In the genomic region with DNA sequence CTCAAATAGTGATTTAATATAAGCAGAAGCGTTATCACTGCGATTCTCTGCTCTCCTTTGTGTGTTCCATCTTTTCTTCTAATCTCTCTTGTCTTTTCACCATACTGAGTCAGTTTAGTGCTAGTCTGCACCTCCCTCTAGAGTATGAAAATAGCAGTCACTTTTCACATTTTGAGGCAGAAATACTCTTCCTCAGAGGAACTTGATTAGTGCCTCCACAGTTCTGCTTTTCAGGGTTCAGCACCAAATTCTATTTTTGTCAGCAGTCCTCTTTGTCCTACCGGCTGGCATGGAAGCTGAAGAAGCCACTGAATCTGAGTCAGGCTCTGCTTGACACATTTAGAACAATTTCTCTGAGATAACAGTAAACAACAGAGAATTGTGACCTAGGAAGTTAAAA, we compare ENCODE assay signal across 8 cellular contexts. TPM values are rescaled to one million over a fixed set of nuclear protein-coding genes. Genes with fewer than 3 reads are reported as not detected.
DNase-seq lines count a peak whose midpoint lies in the region; ATAC-seq and TF ChIP-seq lines count a peak whose summit lies in the region.

No MANE protein-coding gene starts in this region.

- peak; percentile 66 for DNase-seq in ELR (ENCODE audit: low read depth)
- DNase-seq in left lobe of liver (ENCODE audit: low spot score): no peak
- DNase-seq in stimulated activated CD4-positive, alpha-beta T cell treated with anti-CD3 and anti-CD28 coated beads, Interleukin-1b, Interleukin-23, amount 100 ng/mL, for 48 hours: no peak

- peak; percentile 59 for ATAC-seq in HG03565 (IDR thresholded peaks at IDR 0.05; ENCODE audit: unreplicated experiment)
- peak; percentile 86 for ATAC-seq in SK-N-SH treated with all-trans-retinoic acid at 6 μM for 48 hours
- peak; percentile 78 for ATAC-seq in left lobe of liver
- ATAC-seq in HG03175 (IDR thresholded peaks at IDR 0.05; ENCODE audit: unreplicated experiment): no peak
- ATAC-seq in GM18858 (IDR thresholded peaks at IDR 0.05; ENCODE audit: unreplicated experiment): no peak
- ATAC-seq in HG02981 (IDR thresholded peaks at IDR 0.05; ENCODE audit: unreplicated experiment): no peak

TF ChIP-seq in SK-N-SH treated with all-trans-retinoic acid at 6 μM for 48 hours, 23 proteins besides CTCF, POLR2A, EP300 and RAD21:
- TF ChIP-seq RARB (CRISPR knock-in tag; IDR thresholded peaks at IDR 0.05) (no peak), BACH2 (CRISPR knock-in tag; IDR thresholded peaks at IDR 0.05; ENCODE audit: borderline replicate concordance) (no peak), TOX (CRISPR knock-in tag; IDR thresholded peaks at IDR 0.05; ENCODE audit: borderline replicate concordance) (no peak), PPARA (CRISPR knock-in tag; IDR thresholded peaks at IDR 0.05; ENCODE audit: borderline replicate concordance) (no peak)

RNA-seq across cellular contexts. Expression of gene ANKRD17, which starts 49.7 kb away (rescaled TPM):
- total RNA-seq in left lobe of liver: 23.9 TPM

Comparison
In these comparisons a context has a peak if more than half of its experiments do, and no peak if none do; other contexts are left out.
1. ATAC-seq: peak in HG03565 (single experiment), SK-N-SH treated with all-trans-retinoic acid at 6 μM for 48 hours (single experiment) and left lobe of liver (single experiment); none in HG03175 (single experiment), GM18858 (single experiment) and HG02981 (single experiment).